In genomic region chr2:195656859-195657633, GRCh38 we compare ENCODE assay signal across 8 cellular contexts. TPM values are rescaled to one million over a fixed set of nuclear protein-coding genes. Genes with fewer than 3 reads are reported as not detected.
A peak's percentile ranks its signal among the peaks of the same experiment; 100 is the strongest.
DNase-seq lines count a peak whose midpoint lies in the region; ATAC-seq and TF ChIP-seq lines count a peak whose summit lies in the region.

Gene SLC39A10 (plus strand): TSS chr2:195657226. CDS start chr2:195680043, 22,817 bp downstream.

- TF ChIP-seq POLR2A in GM19099 (IDR thresholded peaks at IDR 0.05; ENCODE audit: extremely low read depth, insufficient read length, low read depth), result peak; percentile 99

- peak; percentile 79 for ATAC-seq in HG03432 (IDR thresholded peaks at IDR 0.05; ENCODE audit: unreplicated experiment)

- DNase-seq in AG20443 (ENCODE audit: low spot score) (peak; percentile 95), NCI-H510A (lab: John Stamatoyannopoulos, UW) (peak; percentile 92), cerebellum (ENCODE audit: low spot score) (peak; percentile 91), islet precursor cell (peak; percentile 98)
- DNase-seq in activated CD4-positive, alpha-beta T cell treated with anti-CD3 and anti-CD28 coated beads for 1 hour, result peak; percentile 99
- DNase-seq in stimulated activated CD4-positive, alpha-beta T cell treated with anti-CD3 and anti-CD28 coated beads, Interleukin-12 subunit alpha, Interleukin-12 subunit beta, amount 100 ng/mL, for 48 hours (ENCODE audit: low read depth in 2 of 3, low spot score in 1 of 3), result peak; percentile 94 to 99 (median 97)

RNA-seq across cellular contexts. Expression of gene SLC39A10, which starts in this region (rescaled TPM):
- total RNA-seq in cerebellum, result 104 TPM

Comparison
In these comparisons a context has a peak if more than half of its experiments do, and no peak if none do; other contexts are left out.
1. Peak in every context shown above with its lines: DNase-seq and ATAC-seq.